In genomic region chr2:88999365-88999764, GRCh38 we compare ENCODE assay signal across 25 cellular contexts.
DNase-seq lines count a peak whose midpoint lies in the region; ATAC-seq, FAIRE-seq and TF ChIP-seq lines count a peak whose summit lies in the region.
"Had no signal": no experiment of that assay in that cellular context is flagged by ENCODE, and none has a peak within 500 bp of the region (broad histone marks: within the 10 kb centered on the region; RNA-seq: fewer than 3 reads in every experiment).

No MANE protein-coding gene starts in this region.

- in situ Hi-C loops in HepG2 (cut with HindIII; ENCODE audit: extremely low pct_ligation_motif_present, low pct_unique_long_range_greater_than_20kb) (no loop called here), K562 (cut with MboI) (no loop called here)

- H3K14ac ChIP-seq in neuronal stem cell (ENCODE audit: low read length): no peak overlapping the region

- no peak overlapping the region for H2BK12ac ChIP-seq in neuronal stem cell (ENCODE audit: low read length)

- no peak overlapping the region for H3K18ac ChIP-seq in neuronal stem cell (ENCODE audit: low read length)

- FAIRE-seq in HepG2 (lab: Jason Lieb, UNC) (no peak), K562 (lab: Jason Lieb, UNC) (no peak)
- FAIRE-seq: GM12878, GM12892, GM18507 had no signal

- H3K79me1 ChIP-seq in neuronal stem cell (ENCODE audit: low read depth, low read length): no peaks in the 10 kb centered on the region

- no peaks in the 10 kb centered on the region for H3K9me1 ChIP-seq in K562 (ENCODE audit: control insufficient read depth, insufficient read depth, low read length)

- no peaks in the 10 kb centered on the region for H3K9me3 ChIP-seq in HepG2 (ENCODE audit: low read length)
- no peaks in the 10 kb centered on the region for H3K9me3 ChIP-seq in right lobe of liver
- no peaks in the 10 kb centered on the region for H3K9me3 ChIP-seq in K562 (replicated peaks; ENCODE audit: control insufficient read depth, insufficient read depth, low read depth, low read length)
- no peaks in the 10 kb centered on the region for H3K9me3 ChIP-seq in neuronal stem cell (replicated peaks in 1 of 2; ENCODE audit: control insufficient read depth in 2 of 2, insufficient read depth in 1 of 2, low read depth in 1 of 2, low read length in 2 of 2)
- H3K9me3 ChIP-seq: BE2C, BLaER1 had no signal

- no peak overlapping the region for H2BK15ac ChIP-seq in neuronal stem cell (ENCODE audit: low read length)

- TF ChIP-seq POLR2A in HepG2 (IDR thresholded peaks at IDR 0.05; ENCODE audit: insufficient read depth in 1 of 2, low read depth in 2 of 2, low read length in 2 of 2) (no peak), right lobe of liver (IDR thresholded peaks at IDR 0.05) (no peak), K562 (conservative IDR thresholded peaks at IDR 0.05) (no peak)

- H2BK120ac ChIP-seq in neuronal stem cell (ENCODE audit: low read depth, low read length): no peak overlapping the region

- no peak for DNase-seq in HepG2 (ENCODE audit: low spot score)
- DNase-seq in right lobe of liver: no peak
- no peak for DNase-seq in K562 (ENCODE audit: extremely low read depth in 1 of 4, low spot score in 3 of 4)
- no peak for DNase-seq in neuronal stem cell (ENCODE audit: low spot score)
- no peak for DNase-seq in GM19240 (ENCODE audit: insufficient read length, low spot score)
- no peak for DNase-seq in NCI-H146 treated with DMSO at 0.1 percent for 48 hours (lab: John Stamatoyannopoulos, UW; ENCODE audit: unreplicated experiment)
- DNase-seq: ACHN; BE2C; C1 segment of cervical spinal cord; CD4-positive, alpha-beta memory T cell; CD4-positive, CD25-positive, alpha-beta regulatory T cell; CD8-positive, alpha-beta memory T cell; COR-L47; DMS 273 treated with DMSO at 0.1 percent for 48 hours; DMS153; DMS53; DMS79; DND-41; EL; GDM1 had no signal

- H4K91ac ChIP-seq in neuronal stem cell (ENCODE audit: low read depth, low read length, poor library complexity): no peak overlapping the region

- H3K9ac ChIP-seq in HepG2 (ENCODE audit: insufficient read depth, low read depth, low read length) (no peak overlapping the region), K562 (ENCODE audit: insufficient read depth in 1 of 2, low read depth in 2 of 2, low read length in 2 of 2) (no peak overlapping the region), neuronal stem cell (ENCODE audit: low read depth, low read length, poor library complexity) (peak overlapping the region; percentile 56)
- H3K9ac ChIP-seq: BLaER1 had no signal

- H2AFZ ChIP-seq in HepG2 (ENCODE audit: low read length) (no peak overlapping the region), K562 (ENCODE audit: low read depth, low read length) (no peak overlapping the region), neuronal stem cell (ENCODE audit: low read length) (no peak overlapping the region)

- H3K4me1 ChIP-seq in HepG2 (ENCODE audit: insufficient read depth, low read length) (no peaks in the 10 kb centered on the region), right lobe of liver (no peaks in the 10 kb centered on the region), K562 (replicated peaks in 1 of 2; ENCODE audit: control insufficient read depth in 2 of 2, insufficient read depth in 2 of 2, low read length in 2 of 2) (no peaks in the 10 kb centered on the region), neuronal stem cell (ENCODE audit: control insufficient read depth in 2 of 2, insufficient read depth in 1 of 2, low read depth in 1 of 2, low read length in 2 of 2) (no peaks in the 10 kb centered on the region)
- H3K4me1 ChIP-seq: BE2C had no signal

- no peak overlapping the region for H3K4ac ChIP-seq in neuronal stem cell (ENCODE audit: low read length)

- no peak overlapping the region for H2BK5ac ChIP-seq in neuronal stem cell (ENCODE audit: low read length)

- H3K23ac ChIP-seq in neuronal stem cell (ENCODE audit: low read depth, low read length, poor library complexity): no peak overlapping the region

- POLR2A ChIA-PET in HepG2 (lab: Yijun Ruan, JAX) (no interaction called here), K562 (lab: Yijun Ruan, JAX) (no interaction called here)

- no TSS peak for BruUV-seq in HepG2 (replicated peaks; lab: Mats Ljungman, UMichigan)
- BruUV-seq in K562 (replicated peaks; lab: Mats Ljungman, UMichigan): no TSS peak

- H4K20me1 ChIP-seq in HepG2 (ENCODE audit: insufficient read depth, low read length) (no peaks in the 10 kb centered on the region), K562 (replicated peaks; ENCODE audit: control insufficient read depth, insufficient read depth, low read length) (no peaks in the 10 kb centered on the region)
- H4K20me1 ChIP-seq: BLaER1 had no signal

- H3K27ac ChIP-seq in HepG2 (ENCODE audit: extremely low read length, insufficient read depth, low read length) (no peak overlapping the region), right lobe of liver (no peak overlapping the region), K562 (ENCODE audit: extremely low read depth, low read depth, low read length) (no peak overlapping the region), neuronal stem cell (replicated peaks; ENCODE audit: low read length) (no peak overlapping the region)
- H3K27ac ChIP-seq: 22Rv1, BLaER1 had no signal

- no peak overlapping the region for H4K8ac ChIP-seq in neuronal stem cell (ENCODE audit: low read depth, low read length)

- H2AK5ac ChIP-seq in neuronal stem cell (ENCODE audit: low read depth, low read length): no peak overlapping the region

- 0 out of 5 replicates have a peak, but pooled peaks cover 0 to 1% of the 10 kb centered on the region in 2 experiments for H3K27me3 ChIP-seq in HepG2 (ENCODE audit: control insufficient read depth in 1 of 2, insufficient read depth in 2 of 2, low read length in 2 of 2)
- no peaks in the 10 kb centered on the region for H3K27me3 ChIP-seq in right lobe of liver
- no peaks in the 10 kb centered on the region for H3K27me3 ChIP-seq in K562 (ENCODE audit: control insufficient read depth in 2 of 2, insufficient read depth in 2 of 2, low read length in 2 of 2)
- no peaks in the 10 kb centered on the region for H3K27me3 ChIP-seq in neuronal stem cell (ENCODE audit: control insufficient read depth in 3 of 3, insufficient read depth in 3 of 3, low read depth in 1 of 3, low read length in 3 of 3)
- H3K27me3 ChIP-seq: BE2C, BLaER1 had no signal

- no peak overlapping the region for H3K4me3 ChIP-seq in HepG2 (replicated peaks in 1 of 3; ENCODE audit: insufficient read depth in 1 of 3, low read depth in 2 of 3, low read length in 3 of 3)
- H3K4me3 ChIP-seq in right lobe of liver: no peak overlapping the region
- no peak overlapping the region for H3K4me3 ChIP-seq in K562
- no peak overlapping the region for H3K4me3 ChIP-seq in neuronal stem cell (ENCODE audit: low read length in 2 of 2)
- H3K4me3 ChIP-seq: BLaER1, GM12878 had no signal

- TF ChIP-seq CTCF in HepG2 (CRISPR knock-in tag; IDR thresholded peaks at IDR 0.05) (no peak), right lobe of liver (IDR thresholded peaks at IDR 0.05) (no peak), K562 (IDR thresholded peaks at IDR 0.05 in 2 of 3, conservative IDR thresholded peaks at IDR 0.05 in 1 of 3; ENCODE audit: insufficient read depth in 2 of 3, low read depth in 1 of 3, low read length in 3 of 3) (no peak)

- TF ChIP-seq EP300 in HepG2 (IDR thresholded peaks at IDR 0.05; ENCODE audit: low read depth in 2 of 2, low read length in 2 of 2): no peak
- TF ChIP-seq EP300 in HepG2 (CRISPR knock-in tag; IDR thresholded peaks at IDR 0.05; ENCODE audit: borderline replicate concordance): no peak
- TF ChIP-seq EP300 in K562 (IDR thresholded peaks at IDR 0.05; ENCODE audit: low read length): no peak

- CTCF ChIA-PET in HepG2 (lab: Yijun Ruan, JAX; ENCODE audit: low intra/inter-chr PET ratio, low total read pairs) (no interaction called here), K562 (lab: Yijun Ruan, JAX; ENCODE audit: low intra/inter-chr PET ratio) (no interaction called here)

- ATAC-seq in HepG2 (no peak), right lobe of liver (no peak), K562 (no peak)
- ATAC-seq: GM12878 had no signal

- intact Hi-C loops in HepG2 (cut with micrococcal nuclease; ENCODE audit: unreplicated experiment): no loop called here
- intact Hi-C loops in right lobe of liver (cut with DNase I): no loop called here
- intact Hi-C loops in K562 (cut with micrococcal nuclease): no loop called here

- H3K79me2 ChIP-seq in HepG2 (ENCODE audit: insufficient read depth, low read length) (no peaks in the 10 kb centered on the region), K562 (ENCODE audit: control insufficient read depth, insufficient read depth, low read length) (no peaks in the 10 kb centered on the region)

- H3K36me3 ChIP-seq in HepG2 (replicated peaks in 1 of 2; ENCODE audit: control insufficient read depth in 1 of 2, insufficient read depth in 2 of 2, low read length in 2 of 2) (no peaks in the 10 kb centered on the region), right lobe of liver (no peaks in the 10 kb centered on the region), K562 (ENCODE audit: control insufficient read depth, insufficient read depth, low read length) (no peaks in the 10 kb centered on the region), neuronal stem cell (replicated peaks in 1 of 2; ENCODE audit: control insufficient read depth in 2 of 2, insufficient read depth in 2 of 2, low read length in 2 of 2) (no peaks in the 10 kb centered on the region)
- H3K36me3 ChIP-seq: BE2C, BLaER1 had no signal

- WGBS in HepG2 (ENCODE audit: low lambda C conversion rate): 26% methylated on average over 10 of the region's 10 CpGs
- 68% methylated on average over 10 of the region's 10 CpGs for WGBS in right lobe of liver (ENCODE audit: insufficient coverage, low coverage, low lambda C conversion rate, missing lambda C conversion rate)
- WGBS in K562 (ENCODE audit: insufficient coverage, low coverage, missing lambda C conversion rate): 0% methylated on average over 9 of the region's 10 CpGs
- WGBS in neuronal stem cell (ENCODE audit: extremely low coverage in 2 of 2, insufficient read length in 2 of 2, insufficient replicate concordance in 1 of 2), 2 donors: no CpG with 5 or more reads among the region's 10 CpGs

- H3K4me2 ChIP-seq in HepG2 (ENCODE audit: low read depth, low read length): no peak overlapping the region
- H3K4me2 ChIP-seq in K562 (ENCODE audit: insufficient read depth, low read length): no peak overlapping the region
- no peak overlapping the region for H3K4me2 ChIP-seq in neuronal stem cell (ENCODE audit: insufficient read depth, low read length, poor library complexity, severe bottlenecking)
- H3K4me2 ChIP-seq: BLaER1 had no signal

- TF ChIP-seq RAD21 in HepG2 (CRISPR knock-in tag; IDR thresholded peaks at IDR 0.05) (no peak), K562 (CRISPR knock-in tag; conservative IDR thresholded peaks at IDR 0.05 in 1 of 2, IDR thresholded peaks at IDR 0.05 in 1 of 2) (no peak)

TF ChIP-seq in HepG2, 621 proteins besides CTCF, POLR2A, EP300 and RAD21 (continues in another document):
- TF ChIP-seq RAD51 (IDR thresholded peaks at IDR 0.05; ENCODE audit: borderline replicate concordance) (peak; percentile 88), MAFK (conservative IDR thresholded peaks at IDR 0.05 in 1 of 2, IDR thresholded peaks at IDR 0.05 in 1 of 2; ENCODE audit: low read length in 2 of 2) (peak; percentile 73 to 89)

Comparison
In these comparisons a context has a peak if more than half of its experiments do, and no peak if none do; other contexts are left out.
1. Of the 241 proteins assayed by ChIP-seq in both HepG2 and K562: peak only in HepG2: none; only in K562: MAFG and TFE3; in both: MAFF, MAFK and RAD51; in neither: 235; mixed calls (peak in some experiments, not most) for 1.